ENCODE assay signal across 13 cellular contexts in genomic region chr4:4509521-4509920, GRCh38.
"Had no signal": no experiment of that assay in that cellular context is flagged by ENCODE, and none has a peak within 500 bp of the region (broad histone marks: within the 10 kb centered on the region; RNA-seq: fewer than 3 reads in every experiment).

No MANE protein-coding gene starts in this region.

- H3K27ac ChIP-seq: colonic mucosa, coronary artery, dorsolateral prefrontal cortex, epithelial cell of prostate, esophagus muscularis mucosa, esophagus squamous epithelium, foreskin keratinocyte, gastrocnemius medialis, gastroesophageal sphincter, heart left ventricle, heart right ventricle had no signal

- H3K4me3 ChIP-seq: colonic mucosa, coronary artery, dorsolateral prefrontal cortex, esophagus muscularis mucosa, esophagus squamous epithelium, gastrocnemius medialis, gastroesophageal sphincter, heart left ventricle, heart right ventricle had no signal

- H3K36me3 ChIP-seq: colonic mucosa, esophagus muscularis mucosa, gastrocnemius medialis, gastroesophageal sphincter, heart left ventricle had no signal

- ATAC-seq: effector memory CD8-positive, alpha-beta T cell; esophagus mucosa; foreskin keratinocyte; gastrocnemius medialis; gastroesophageal sphincter; heart left ventricle; heart right ventricle had no signal

- H3K9me3 ChIP-seq: colonic mucosa, esophagus muscularis mucosa, esophagus squamous epithelium, gastrocnemius medialis, gastroesophageal sphincter, heart left ventricle, heart right ventricle had no signal

- H3K4me1 ChIP-seq: esophagus muscularis mucosa, esophagus squamous epithelium, foreskin keratinocyte, gastroesophageal sphincter had no signal
